27 cellular contexts compared by ENCODE assay signal in genomic region chr7:128359336-128359735, GRCh38. TPM values are rescaled to one million over a fixed set of nuclear protein-coding genes. Genes with fewer than 3 reads are reported as not detected.
"Had no signal": no experiment of that assay in that cellular context is flagged by ENCODE, and none has a peak within 500 bp of the region (broad histone marks: within the 10 kb centered on the region; RNA-seq: fewer than 3 reads in every experiment).

No MANE protein-coding gene starts in this region.

- H3K27ac Mint-ChIP-seq: activated naive CD8-positive, alpha-beta T cell treated with anti-CD3 and anti-CD28 coated beads for 36 hours; activated T-cell treated with anti-CD3 and anti-CD28 coated beads, Interleukin-2, amount 50 U/mL, for 72 hours; effector memory CD8-positive, alpha-beta T cell; naive thymus-derived CD8-positive, alpha-beta T cell; T-helper 17 cell had no signal

- H3K36me3 ChIP-seq: adrenal gland, cardiac muscle cell, heart left ventricle, spleen, tibial nerve had no signal

- H3K36me3 Mint-ChIP-seq: activated naive CD8-positive, alpha-beta T cell treated with anti-CD3 and anti-CD28 coated beads for 36 hours; naive thymus-derived CD8-positive, alpha-beta T cell had no signal

- H3K4me3 ChIP-seq: adrenal gland, body of pancreas, cardiac muscle cell, coronary artery, heart left ventricle, spleen, tibial nerve had no signal

- H3K27ac ChIP-seq: adrenal gland, body of pancreas, cardiac muscle cell, coronary artery, spleen, tibial nerve had no signal

- H3K27me3 ChIP-seq: body of pancreas had no signal

- DNase-seq: activated naive CD4-positive, alpha-beta T cell; activated naive CD8-positive, alpha-beta T cell treated with anti-CD3 and anti-CD28 coated beads for 36 hours; activated T-cell treated with anti-CD3 and anti-CD28 coated beads for 4 hours; activated T-cell treated with anti-CD3 and anti-CD28 coated beads, Interleukin-2, amount 50 U/mL, for 72 hours; adrenal gland; aorta; body of pancreas; dorsolateral prefrontal cortex; effector memory CD8-positive, alpha-beta T cell; heart left ventricle; hypothalamus; midbrain; naive thymus-derived CD8-positive, alpha-beta T cell; occipital lobe; right cardiac atrium; spleen; stimulated activated naive CD4-positive, alpha-beta T cell treated with Interleukin-2 at 50 U/mL for 16 hours; SW 1271; T-helper 17 cell; T1000 had no signal

- H3K9me3 Mint-ChIP-seq: activated naive CD8-positive, alpha-beta T cell treated with anti-CD3 and anti-CD28 coated beads for 36 hours; activated T-cell treated with anti-CD3 and anti-CD28 coated beads, Interleukin-2, amount 50 U/mL, for 72 hours; effector memory CD8-positive, alpha-beta T cell; naive thymus-derived CD8-positive, alpha-beta T cell had no signal

- H3K4me3 Mint-ChIP-seq: activated naive CD8-positive, alpha-beta T cell treated with anti-CD3 and anti-CD28 coated beads for 36 hours; T-helper 17 cell had no signal

- FAIRE-seq: endothelial cell of umbilical vein had no signal

- ATAC-seq: activated T-cell treated with anti-CD3 and anti-CD28 coated beads, Interleukin-2, amount 50 U/mL, for 72 hours; body of pancreas; effector memory CD8-positive, alpha-beta T cell; heart left ventricle; naive thymus-derived CD8-positive, alpha-beta T cell; right cardiac atrium; T-helper 17 cell had no signal

- H3K9me3 ChIP-seq: adrenal gland, body of pancreas, heart left ventricle, spleen, tibial nerve had no signal

RNA-seq across cellular contexts. Expression of gene PRRT4, which starts 2.2 kb away (rescaled TPM):
- total RNA-seq: endothelial cell of umbilical vein, fibroblast of villous mesenchyme, kidney epithelial cell, pulmonary artery endothelial cell had no signal
